8 cellular contexts compared by ENCODE assay signal in genomic region chr19:13181747-13182388, GRCh38. TPM values are rescaled to one million over a fixed set of nuclear protein-coding genes. Genes with fewer than 3 reads are reported as not detected.
DNase-seq lines count a peak whose midpoint lies in the region; ATAC-seq, FAIRE-seq and TF ChIP-seq lines count a peak whose summit lies in the region.

No MANE protein-coding gene starts in this region.

- intact Hi-C loops in activated CD4-positive, alpha-beta memory T cell treated with anti-CD3 and anti-CD28 coated beads for 36 hours (cut with micrococcal nuclease), result no loop called here

- no peak for TF ChIP-seq EP300 in A549 (IDR thresholded peaks at IDR 0.05)

- no peak for TF ChIP-seq RAD21 in A549 (conservative IDR thresholded peaks at IDR 0.05 in 1 of 2, IDR thresholded peaks at IDR 0.05 in 1 of 2)

- ATAC-seq in A549 (no peak), HG02610 (IDR thresholded peaks at IDR 0.05; ENCODE audit: unreplicated experiment) (no peak)

- no peak for TF ChIP-seq CTCF in A549 (IDR thresholded peaks at IDR 0.05)
- TF ChIP-seq CTCF in HEK293 (tag by site-specific recombination; IDR thresholded peaks at IDR 0.05), result no peak
- no peak for TF ChIP-seq CTCF in fibroblast of pulmonary artery (IDR thresholded peaks at IDR 0.05; ENCODE audit: low read length, missing control alignments)
- no peak for TF ChIP-seq CTCF in osteoblast (IDR thresholded peaks at IDR 0.05; ENCODE audit: extremely low read depth, low read depth, low read length)
- no peak for TF ChIP-seq CTCF in glutamatergic neuron (IDR thresholded peaks at IDR 0.05; ENCODE audit: partially characterized antibody, unreplicated experiment)

- no peak overlapping the region for H3K4me2 ChIP-seq in A549
- peak overlapping the region; percentile 30 for H3K4me2 ChIP-seq in osteoblast (ENCODE audit: insufficient read depth, low read length)

- H4K20me1 ChIP-seq in osteoblast (ENCODE audit: insufficient read depth, low read length), result no peaks in the 10 kb centered on the region

- H3K4me3 Mint-ChIP-seq in activated CD4-positive, alpha-beta memory T cell treated with anti-CD3 and anti-CD28 coated beads for 36 hours, result peak overlapping the region; percentile 8
- H3K4me3 Mint-ChIP-seq in glutamatergic neuron (ENCODE audit: unreplicated experiment), result no peak overlapping the region

- H3K4me1 ChIP-seq in A549, result peaks cover 7% of the 10 kb centered on the region; the same call in 1 of the 3 replicates
- H3K4me1 ChIP-seq in HEK293 (ENCODE audit: control insufficient read depth, insufficient read depth, low read length), result no peaks in the 10 kb centered on the region; the same call in 1 of the 2 replicates
- H3K4me1 ChIP-seq in osteoblast (ENCODE audit: insufficient read depth, low read length), result peaks cover 7% of the 10 kb centered on the region

- no peak for DNase-seq in A549 (ENCODE audit: low read depth in 1 of 2, low spot score in 1 of 2)
- DNase-seq in activated CD4-positive, alpha-beta memory T cell treated with anti-CD3 and anti-CD28 coated beads for 36 hours, result peak; percentile 61
- DNase-seq in fibroblast of pulmonary artery (ENCODE audit: low read depth), result peak; percentile 69
- peak; percentile 96 for DNase-seq in osteoblast (ENCODE audit: insufficient read length, low spot score, missing footprints)
- no peak for DNase-seq in SIG-M5 treated with dmso at 0.1 percent for 504 hours (lab: John Stamatoyannopoulos, UW; ENCODE audit: unreplicated experiment)
- DNase-seq in glutamatergic neuron, result no peak

- WGBS in A549 (ENCODE audit: missing lambda C conversion rate), result 77% methylated on average over 12 of the region's 16 CpGs

- no peaks in the 10 kb centered on the region for H3K27me3 ChIP-seq in osteoblast (ENCODE audit: insufficient read depth, low read length)

- H3K36me3 Mint-ChIP-seq in activated CD4-positive, alpha-beta memory T cell treated with anti-CD3 and anti-CD28 coated beads for 36 hours, result no peaks in the 10 kb centered on the region
- H3K36me3 Mint-ChIP-seq in glutamatergic neuron (ENCODE audit: unreplicated experiment), result no peaks in the 10 kb centered on the region

- TF ChIP-seq POLR2A in A549 (IDR thresholded peaks at IDR 0.05; ENCODE audit: low read length), result no peak

- H3K27ac ChIP-seq in A549, result peak overlapping the region; percentile 47 to 79; a peak in 4 of 6 replicates
- H3K27ac ChIP-seq in HEK293 (ENCODE audit: extremely low read depth, low read depth, low read length), result peak overlapping the region; percentile 17
- no peak overlapping the region for H3K27ac ChIP-seq in osteoblast (ENCODE audit: low read depth, low read length)

- H3K4me3 ChIP-seq in A549 (no peak overlapping the region), HEK293 (ENCODE audit: low read depth, low read length) (no peak overlapping the region), fibroblast of pulmonary artery (replicated peaks; ENCODE audit: low read depth, low read length) (no peak overlapping the region), osteoblast (ENCODE audit: insufficient read depth, low read length) (no peak overlapping the region)

- no peaks in the 10 kb centered on the region for H3K36me3 ChIP-seq in HEK293 (ENCODE audit: control insufficient read depth in 2 of 2, insufficient read depth in 1 of 2, low read length in 2 of 2)
- no peaks in the 10 kb centered on the region for H3K36me3 ChIP-seq in osteoblast (ENCODE audit: insufficient read depth, low read length)

- H3K79me2 ChIP-seq in osteoblast (ENCODE audit: insufficient read depth, low read length), result no peaks in the 10 kb centered on the region

- H3K27ac Mint-ChIP-seq in activated CD4-positive, alpha-beta memory T cell treated with anti-CD3 and anti-CD28 coated beads for 36 hours, result peak overlapping the region; percentile 60
- H3K27ac Mint-ChIP-seq in glutamatergic neuron (ENCODE audit: unreplicated experiment), result no peak overlapping the region

- H3K4me1 Mint-ChIP-seq in activated CD4-positive, alpha-beta memory T cell treated with anti-CD3 and anti-CD28 coated beads for 36 hours (ENCODE audit: low read depth), result peaks cover 25% of the 10 kb centered on the region
- H3K4me1 Mint-ChIP-seq in glutamatergic neuron (ENCODE audit: low read depth, unreplicated experiment), result peaks cover 3% of the 10 kb centered on the region

- H3K9me3 ChIP-seq in A549 (no peaks in the 10 kb centered on the region), HEK293 (ENCODE audit: control insufficient read depth, insufficient read depth, low read depth, low read length) (no peaks in the 10 kb centered on the region), osteoblast (ENCODE audit: low read depth, low read length) (no peaks in the 10 kb centered on the region)

- no peak for FAIRE-seq in A549 (lab: Jason Lieb, UNC)

- POLR2A ChIA-PET in A549 (lab: Yijun Ruan, JAX) (interaction anchor here (0.6 to 0.9 kb wide), 4 partner anchors 17 to 645 kb away, joined by 3 to 9 read pairs (median 4); no protein-coding TSS in a partner anchor), HEK293 (lab: Yijun Ruan, JAX) (interaction anchor here (0.6 to 2.6 kb wide), 9 partner anchors 13 to 955 kb away, joined by 3 to 18 read pairs (median 4); no protein-coding TSS in a partner anchor)
- POLR2A ChIA-PET in activated CD4-positive, alpha-beta memory T cell treated with anti-CD3 and anti-CD28 coated beads for 36 hours (lab: Charles Lee), result interaction anchor here (0.5 to 3.4 kb wide), 4 partner anchors 13 to 29 kb away, joined by 3 to 12 read pairs (median 6); no protein-coding TSS in a partner anchor

- peak overlapping the region; percentile 76 for H2AFZ ChIP-seq in osteoblast (ENCODE audit: low read length)

- H3K27me3 Mint-ChIP-seq in activated CD4-positive, alpha-beta memory T cell treated with anti-CD3 and anti-CD28 coated beads for 36 hours, result no peaks in the 10 kb centered on the region
- no peaks in the 10 kb centered on the region for H3K27me3 Mint-ChIP-seq in glutamatergic neuron (ENCODE audit: unreplicated experiment)

- CTCF ChIA-PET in A549 (lab: Yijun Ruan, JAX) (interaction anchor here (0.6 to 1.6 kb wide), 4 partner anchors 13 to 59 kb away, joined by 3 to 4 read pairs (median 4); no protein-coding TSS in a partner anchor), HEK293 (lab: Yijun Ruan, JAX) (interaction anchor here (0.6 to 2.5 kb wide), 7 partner anchors 9 to 253 kb away, joined by 3 to 13 read pairs (median 3); no protein-coding TSS in a partner anchor)
- CTCF ChIA-PET in activated CD4-positive, alpha-beta memory T cell treated with anti-CD3 and anti-CD28 coated beads for 36 hours (lab: Charles Lee), result interaction anchor here (0.8 to 3.3 kb wide), 5 partner anchors 12 to 109 kb away, joined by 3 to 19 read pairs (median 4); no protein-coding TSS in a partner anchor

- no peaks in the 10 kb centered on the region for H3K9me3 Mint-ChIP-seq in activated CD4-positive, alpha-beta memory T cell treated with anti-CD3 and anti-CD28 coated beads for 36 hours
- peaks cover 2% of the 10 kb centered on the region for H3K9me3 Mint-ChIP-seq in glutamatergic neuron (ENCODE audit: unreplicated experiment)

TF ChIP-seq in A549, 52 proteins besides CTCF, POLR2A, EP300 and RAD21 (continues in another document):
- TF ChIP-seq NFE2L2 (conservative IDR thresholded peaks at IDR 0.05; ENCODE audit: low read length), result no peak
- no peak for TF ChIP-seq HES2 (IDR thresholded peaks at IDR 0.05)
- no peak for TF ChIP-seq CHD4 (IDR thresholded peaks at IDR 0.05; ENCODE audit: borderline replicate concordance)
- no peak for TF ChIP-seq MAZ (IDR thresholded peaks at IDR 0.05; ENCODE audit: borderline replicate concordance, low read depth, low read length)

TF ChIP-seq in HEK293, 187 proteins besides CTCF, POLR2A, EP300 and RAD21 (continues in another document):
- TF ChIP-seq ZNF776 (tag by site-specific recombination; IDR thresholded peaks at IDR 0.05; ENCODE audit: borderline replicate concordance) (no peak), ZNF157 (tag by site-specific recombination; IDR thresholded peaks at IDR 0.05) (no peak), ZNF600 (tag by site-specific recombination; IDR thresholded peaks at IDR 0.05) (no peak), ZNF175 (tag by site-specific recombination; IDR thresholded peaks at IDR 0.05) (no peak)
- TF ChIP-seq, protein P1, sequence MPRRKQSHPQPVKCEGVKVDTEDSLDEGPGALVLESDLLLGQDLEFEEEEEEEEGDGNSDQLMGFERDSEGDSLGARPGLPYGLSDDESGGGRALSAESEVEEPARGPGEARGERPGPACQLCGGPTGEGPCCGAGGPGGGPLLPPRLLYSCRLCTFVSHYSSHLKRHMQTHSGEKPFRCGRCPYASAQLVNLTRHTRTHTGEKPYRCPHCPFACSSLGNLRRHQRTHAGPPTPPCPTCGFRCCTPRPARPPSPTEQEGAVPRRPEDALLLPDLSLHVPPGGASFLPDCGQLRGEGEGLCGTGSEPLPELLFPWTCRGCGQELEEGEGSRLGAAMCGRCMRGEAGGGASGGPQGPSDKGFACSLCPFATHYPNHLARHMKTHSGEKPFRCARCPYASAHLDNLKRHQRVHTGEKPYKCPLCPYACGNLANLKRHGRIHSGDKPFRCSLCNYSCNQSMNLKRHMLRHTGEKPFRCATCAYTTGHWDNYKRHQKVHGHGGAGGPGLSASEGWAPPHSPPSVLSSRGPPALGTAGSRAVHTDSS (tag by site-specific recombination; IDR thresholded peaks at IDR 0.05), result no peak

RNA-seq across cellular contexts. Expression of gene IER2, which starts 31.7 kb away (rescaled TPM):
- polyA plus RNA-seq in A549 (2011; rRNA removed) (52.5 and 75.7 TPM in 2 replicates), A549 (2017; fragmentation: RNase III; extraction: RNeasy Plus Mini Kit Qiagen cat#74134 plus additional on column Dnase treatment) (35.9 to 39.9 TPM (median 36.7 TPM) in 3 replicates)
- 137 and 174 TPM in 2 replicates for polyA plus RNA-seq in A549 (2012; cell fraction: cytosol; rRNA removed)
- polyA plus RNA-seq in A549 (2012; cell fraction: nucleus; rRNA removed), result 300 and 360 TPM in 2 replicates
- 16.9 and 26.4 TPM in 2 replicates for polyA minus RNA-seq in A549 (2011; rRNA and poly(A)+ RNA removed)
- 100 to 1,000 TPM; 129 to 137 TPM for total RNA-seq in activated CD4-positive, alpha-beta memory T cell treated with anti-CD3 and anti-CD28 coated beads for 36 hours
- total RNA-seq in osteoblast (14.8 and 15.9 TPM in 2 replicates), glutamatergic neuron (ENCODE audit: unreplicated experiment) (109 TPM)

RNA-seq across cellular contexts. Expression of gene STX10, which starts 31.7 kb away (rescaled TPM):
- 39.1 and 41.5 TPM in 2 replicates for polyA plus RNA-seq in A549 (2011; rRNA removed)
- 83.3 and 89.9 TPM in 2 replicates for polyA plus RNA-seq in A549 (2012; cell fraction: cytosol; rRNA removed)
- 115 and 121 TPM in 2 replicates for polyA plus RNA-seq in A549 (2012; cell fraction: nucleus; rRNA removed)
- 56.1 to 63.6 TPM (median 61.2 TPM) in 3 replicates for polyA plus RNA-seq in A549 (2017; fragmentation: RNase III; extraction: RNeasy Plus Mini Kit Qiagen cat#74134 plus additional on column Dnase treatment)
- polyA minus RNA-seq in A549 (2011; rRNA and poly(A)+ RNA removed), result 26.2 and 39.5 TPM in 2 replicates
- total RNA-seq in activated CD4-positive, alpha-beta memory T cell treated with anti-CD3 and anti-CD28 coated beads for 36 hours, result 10 to 100 TPM; 65.5 to 66.3 TPM
- total RNA-seq in osteoblast, result 78.4 and 81.1 TPM in 2 replicates
- 17.2 TPM for total RNA-seq in glutamatergic neuron (ENCODE audit: unreplicated experiment)

Comparison
In these comparisons a context has a peak if more than half of its experiments do, and no peak if none do; other contexts are left out.
1. DNase-seq: peak in activated CD4-positive, alpha-beta memory T cell treated with anti-CD3 and anti-CD28 coated beads for 36 hours (single experiment), fibroblast of pulmonary artery (single experiment) and osteoblast (single experiment); none in A549 (0 of 2), SIG-M5 treated with dmso at 0.1 percent for 504 hours (single experiment) and glutamatergic neuron (single experiment).